In the genomic region with DNA sequence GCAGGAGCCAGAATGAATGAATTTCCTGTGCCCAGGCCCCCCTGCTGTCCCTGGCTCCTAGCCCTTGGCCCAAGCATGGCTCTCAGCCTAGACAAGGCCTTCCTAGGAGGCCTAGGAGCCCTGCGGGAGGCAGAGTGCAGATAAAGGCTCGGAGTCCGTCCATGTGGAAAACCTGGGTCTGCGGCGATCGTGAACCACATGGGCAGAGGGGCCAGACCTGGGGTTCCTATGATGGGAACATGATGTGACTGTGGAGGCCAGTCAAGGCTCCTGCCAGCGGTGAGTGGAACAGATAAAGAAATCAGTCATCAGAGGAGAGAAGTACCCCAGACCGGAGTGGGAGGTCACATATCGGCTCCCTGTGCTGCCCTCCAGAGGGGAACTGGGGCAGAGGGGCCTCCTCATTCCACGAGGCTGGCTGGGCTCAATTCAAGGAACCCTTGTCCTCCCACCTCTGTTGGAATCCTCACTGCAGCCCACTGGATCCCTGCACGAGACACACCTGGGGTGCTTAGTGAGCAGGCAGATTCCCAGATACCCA, we compare ENCODE assay signal across 11 cellular contexts. TPM values are rescaled to one million over a fixed set of nuclear protein-coding genes. Genes with fewer than 3 reads are reported as not detected.
DNase-seq lines count a peak whose midpoint lies in the region; ATAC-seq, FAIRE-seq and TF ChIP-seq lines count a peak whose summit lies in the region.
"Had no signal": no experiment of that assay in that cellular context is flagged by ENCODE, and none has a peak within 500 bp of the region (broad histone marks: within the 10 kb centered on the region; RNA-seq: fewer than 3 reads in every experiment).

No MANE protein-coding gene starts in this region.

- no peak for ATAC-seq in DND-41 (ENCODE audit: insufficient read depth, low read depth)
- ATAC-seq in GM12878 = peak; percentile 36; the same call in 1 of the 3 replicates
- no peak for ATAC-seq in aorta (ENCODE audit: low FRiP score)

- 75% methylated on average over 11 of the region's 11 CpGs for WGBS in GM12878 (ENCODE audit: insufficient coverage, insufficient replicate concordance, low lambda C conversion rate, missing lambda C conversion rate)
- WGBS in aorta, 2 donors = 48 to 56% methylated on average over 10 to 11 of the region's 11 CpGs
- WGBS in GM23248 (ENCODE audit: low coverage in 1 of 2, low lambda C conversion rate in 2 of 2, missing lambda C conversion rate in 2 of 2), 2 experiments = 65 to 74% methylated on average over 11 of the region's 11 CpGs

- H3K9ac ChIP-seq in DND-41 (ENCODE audit: low read depth, low read length) (no peak overlapping the region), Karpas-422 (ENCODE audit: low read length) (no peak overlapping the region), GM12878 (ENCODE audit: control insufficient read depth, insufficient read depth, low read length) (no peak overlapping the region), GM23248 (no peak overlapping the region)

- intact Hi-C loops in GM12878 (cut with micrococcal nuclease; ENCODE audit: unreplicated experiment) = loop anchor here (5.0 kb wide), 1 partner anchor 335 kb away; no protein-coding TSS in a partner anchor
- intact Hi-C loops in aorta (cut with DNase I) = no loop called here

- H3F3A ChIP-seq in GM23248 (ENCODE audit: insufficient read depth) = no peaks in the 10 kb centered on the region

- H3K36me3 ChIP-seq in DND-41 (ENCODE audit: insufficient read depth, low read length) = no peaks in the 10 kb centered on the region
- H3K36me3 ChIP-seq in Karpas-422 (ENCODE audit: insufficient read depth, low read length) = no peaks in the 10 kb centered on the region
- no peaks in the 10 kb centered on the region for H3K36me3 ChIP-seq in GM12878 (ENCODE audit: control insufficient read depth in 2 of 2, insufficient read depth in 2 of 2, low read length in 1 of 2)
- no peaks in the 10 kb centered on the region for H3K36me3 ChIP-seq in aorta (ENCODE audit: control insufficient read depth in 1 of 2, insufficient read depth in 2 of 2, low read length in 1 of 2)
- no peaks in the 10 kb centered on the region for H3K36me3 ChIP-seq in GM23248 (ENCODE audit: low read depth)

- no peak overlapping the region for H3K27ac ChIP-seq in DND-41 (ENCODE audit: low read length)
- no peak overlapping the region for H3K27ac ChIP-seq in Karpas-422 (ENCODE audit: low read length)
- H3K27ac ChIP-seq in GM12878 (ENCODE audit: control insufficient read depth, insufficient read depth) = no peak overlapping the region
- no peak overlapping the region for H3K27ac ChIP-seq in aorta (ENCODE audit: low read depth in 1 of 2, low read length in 2 of 2)
- no peak overlapping the region for H3K27ac ChIP-seq in GM23248

- RAD21 ChIA-PET in GM12878 (lab: Charles Lee; ENCODE audit: unreplicated experiment) = no interaction called here

- H3K27me3 ChIP-seq in DND-41 (ENCODE audit: insufficient read depth, low read length, poor library complexity) (no peaks in the 10 kb centered on the region), Karpas-422 (ENCODE audit: low read length) (no peaks in the 10 kb centered on the region), GM12878 (replicated peaks in 1 of 2; ENCODE audit: control insufficient read depth in 2 of 2, insufficient read depth in 2 of 2, low read length in 1 of 2) (0 out of 4 replicates have a peak, but pooled peaks cover 0 to 1% of the 10 kb centered on the region in 2 experiments), aorta (ENCODE audit: control insufficient read depth in 1 of 2, insufficient read depth in 2 of 2, low read length in 1 of 2) (no peaks in the 10 kb centered on the region), GM23248 (replicated peaks; ENCODE audit: insufficient read depth) (peaks cover 13% of the 10 kb centered on the region)

- TF ChIP-seq RAD21 in GM12878 (IDR thresholded peaks at IDR 0.05; ENCODE audit: insufficient read depth, low read depth, low read length) = 0 out of 2 replicates have a peak, but pooled peaks have one; percentile 26

- CTCF ChIA-PET in GM12878 (lab: Yijun Ruan, JAX) = interaction anchor here (1.0 kb wide), 1 partner anchor 96 kb away, joined by 3 read pairs; no protein-coding TSS in a partner anchor

- H3K9me2 ChIP-seq in Karpas-422 (replicated peaks; ENCODE audit: insufficient read depth, low read length) (no peaks in the 10 kb centered on the region), GM23248 (ENCODE audit: insufficient read depth) (no peaks in the 10 kb centered on the region)

- H3K79me2 ChIP-seq in DND-41 (ENCODE audit: insufficient read depth, low read length) (no peaks in the 10 kb centered on the region), Karpas-422 (ENCODE audit: low read length) (no peaks in the 10 kb centered on the region), GM12878 (ENCODE audit: control insufficient read depth, insufficient read depth, low read length) (no peaks in the 10 kb centered on the region), GM23248 (ENCODE audit: insufficient read depth) (no peaks in the 10 kb centered on the region)

- H2AFZ ChIP-seq in DND-41 (ENCODE audit: low read depth, low read length) (no peak overlapping the region), Karpas-422 (ENCODE audit: low read length) (no peak overlapping the region), GM12878 (ENCODE audit: control insufficient read depth, low read depth, low read length) (no peak overlapping the region), GM23248 (no peak overlapping the region)

- DNase-seq in DND-41 (no peak), Karpas-422 (peak; percentile 73), GM12878 (ENCODE audit: low read depth, low spot score) (no peak), iPS-NIHi7 (ENCODE audit: extremely low spot score) (peak; percentile 79), NAMALWA (ENCODE audit: low spot score) (no peak), aorta (no peak), GM23248 (no peak), NCI-H345 (lab: John Stamatoyannopoulos, UW) (no peak)
- DNase-seq: activated T-cell treated with anti-CD3 and anti-CD28 coated beads, Interleukin-2, amount 50 U/mL, for 48 hours; NCI-H1417 treated with DMSO at 0.1 percent for 48 hours had no signal

- no peak for TF ChIP-seq EP300 in GM12878 (IDR thresholded peaks at IDR 0.05; ENCODE audit: borderline replicate concordance in 1 of 2, control insufficient read depth in 1 of 2, low read depth in 2 of 2, low read length in 2 of 2)

- no peaks in the 10 kb centered on the region for H3K9me3 ChIP-seq in DND-41 (ENCODE audit: insufficient read depth, low read length, severe bottlenecking)
- H3K9me3 ChIP-seq in Karpas-422 (ENCODE audit: low read length) = no peaks in the 10 kb centered on the region
- no peaks in the 10 kb centered on the region for H3K9me3 ChIP-seq in GM12878 (replicated peaks; ENCODE audit: control insufficient read depth, insufficient read depth, low read length)
- H3K9me3 ChIP-seq in aorta (ENCODE audit: control insufficient read depth, low read length) = no peaks in the 10 kb centered on the region
- no peaks in the 10 kb centered on the region for H3K9me3 ChIP-seq in GM23248 (ENCODE audit: low read depth)

- POLR2A ChIA-PET in GM12878 (lab: Charles Lee) = no interaction called here

- H3K4me2 ChIP-seq in DND-41 (ENCODE audit: insufficient read depth, low read length) (no peak overlapping the region), Karpas-422 (ENCODE audit: low read depth, low read length, poor library complexity, severe bottlenecking) (no peak overlapping the region), GM12878 (ENCODE audit: control insufficient read depth, insufficient read depth) (no peak overlapping the region), GM23248 (ENCODE audit: unreplicated experiment) (no peak overlapping the region)

- in situ Hi-C loops in GM12878 (cut with MboI) (no loop called here), GM23248 (cut with MboI) (no loop called here)

- TF ChIP-seq POLR2A in GM12878 (IDR thresholded peaks at IDR 0.05; ENCODE audit: low read depth, low read length) = no peak

- H4K20me1 ChIP-seq in DND-41 (ENCODE audit: insufficient read depth, low read length) (peaks cover 21% of the 10 kb centered on the region), Karpas-422 (ENCODE audit: insufficient read depth, low read depth, low read length) (no peaks in the 10 kb centered on the region), GM12878 (ENCODE audit: control insufficient read depth, insufficient read depth) (no peaks in the 10 kb centered on the region), GM23248 (ENCODE audit: insufficient read depth) (no peaks in the 10 kb centered on the region)

- SMC1A ChIA-PET in GM12878 (lab: Charles Lee; ENCODE audit: uncharacterized antibody, unreplicated experiment) = no interaction called here

- H3K4me3 ChIP-seq in DND-41 (ENCODE audit: low read depth in 1 of 2, low read length in 2 of 2) = no peak overlapping the region
- no peak overlapping the region for H3K4me3 ChIP-seq in Karpas-422 (ENCODE audit: low read length)
- H3K4me3 ChIP-seq in GM12878 = no peak overlapping the region
- no peak overlapping the region for H3K4me3 ChIP-seq in aorta (ENCODE audit: low read length in 2 of 2)
- H3K4me3 ChIP-seq in GM23248 = no peak overlapping the region

- BruUV-seq in GM12878 (replicated peaks; lab: Mats Ljungman, UMichigan) = no TSS peak

- H3K4me1 ChIP-seq in DND-41 (ENCODE audit: insufficient read depth, low read length) (no peaks in the 10 kb centered on the region), Karpas-422 (ENCODE audit: low read length) (no peaks in the 10 kb centered on the region), GM12878 (ENCODE audit: control insufficient read depth, insufficient read depth, low read length) (no peaks in the 10 kb centered on the region; the same call in 1 of the 2 replicates), aorta (ENCODE audit: control insufficient read depth in 1 of 2, insufficient read depth in 2 of 2, low read length in 2 of 2) (no peaks in the 10 kb centered on the region), GM23248 (ENCODE audit: insufficient read depth) (no peaks in the 10 kb centered on the region; the same call in 1 of the 2 replicates)

- no peak for FAIRE-seq in GM12878 (lab: Jason Lieb, UNC)
- FAIRE-seq: G401.6 had no signal

- TF ChIP-seq CTCF in DND-41 (IDR thresholded peaks at IDR 0.05; ENCODE audit: borderline replicate concordance, extremely low read depth, low read length, poor library complexity, severe bottlenecking) (peak; percentile 39), GM12878 (IDR thresholded peaks at IDR 0.05 in 2 of 3, conservative IDR thresholded peaks at IDR 0.05 in 1 of 3; ENCODE audit: control insufficient read depth in 2 of 3, extremely low read depth in 1 of 3, insufficient read depth in 1 of 3, low read depth in 3 of 3, low read length in 3 of 3) (peak; percentile 23 to 31 (median 24); a peak in 4 of 6 replicates)

RNA-seq across cellular contexts. Expression of a gene that starts 5.8 kb away (rescaled TPM):
- 0.14 TPM in 1 of 2 replicates, not detected in the other for total RNA-seq in Karpas-422 (2014; rRNA removed; shearing (Covaris generic); ENCODE audit: low replicate concordance)
- total RNA-seq in GM12878 (2013; cell fraction: nucleolus; rRNA removed) = not detected in 2 replicates
- 0.65 and 1.3 TPM in 2 replicates for total RNA-seq in GM12878 (2014; rRNA removed)
- total RNA-seq in GM12878 (2014; rRNA removed; fragmentation: Illumina TruSeq; extraction: Trizol) = 0.22 and 0.23 TPM in 2 replicates
- 1.3 and 1.5 TPM in 2 replicates for total RNA-seq in GM12878 (2021)
- polyA plus RNA-seq in GM12878 (2011; ENCODE audit: low read depth) = not detected
- polyA plus RNA-seq in GM12878 (2011; rRNA removed) = not detected in 2 replicates
- polyA plus RNA-seq in GM12878 (2011; cell fraction: cytosol; rRNA removed) = not detected in 2 replicates
- not detected in 2 replicates for polyA plus RNA-seq in GM12878 (2011; cell fraction: nucleus; rRNA removed)
- polyA plus RNA-seq in GM12878 (2012) = 0.08 and 0.15 TPM in 2 replicates
- polyA plus RNA-seq in GM12878 (2014; fragmentation: Illumina TruSeq; extraction: Trizol) = 0.35 TPM in 1 of 2 replicates, not detected in the other
- under 1 TPM in 1 of 2 experiments, not detected in 1; 0.05 TPM for polyA plus RNA-seq in GM12878 (2014; fragmentation: Nextera tagmentation; extraction: Ambion mirVana)
- polyA plus RNA-seq in GM12878 (2014; rRNA removed) = 0.67 and 0.90 TPM in 2 replicates
- under 1 TPM; 0.36 to 1.00 TPM for polyA plus RNA-seq in GM12878 (2016; fragmentation: Nextera tagmentation; extraction: Ambion mirVana)
- not detected in 2 replicates for polyA minus RNA-seq in GM12878 (2011; rRNA and poly(A)+ RNA removed)
- polyA minus RNA-seq in GM12878 (2011; cell fraction: cytosol; rRNA and poly(A)+ RNA removed) = not detected in 2 replicates
- not detected in 2 replicates for polyA minus RNA-seq in GM12878 (2011; cell fraction: nucleus; rRNA and poly(A)+ RNA removed)
- 1 to 10 TPM in 1 of 2 donors, under 1 TPM in 1; 0.78 to 3.1 TPM for total RNA-seq in aorta
- polyA plus RNA-seq in aorta = not detected
- 6.2 and 9.2 TPM in 2 replicates for total RNA-seq in GM23248 (2014; rRNA removed; shearing (Covaris generic))
- polyA plus RNA-seq in GM23248 (2016; fragmentation: Nextera tagmentation; extraction: Ambion mirVana) = 4.1 and 5.1 TPM in 2 replicates

Comparison
In these comparisons a context has a peak if more than half of its experiments do, and no peak if none do; other contexts are left out.
1. DNase-seq: peak in Karpas-422 (single experiment) and iPS-NIHi7 (single experiment); none in DND-41 (single experiment), GM12878 (single experiment), NAMALWA (single experiment), aorta (0 of 2), GM23248 (single experiment) and NCI-H345 (single experiment).